In genomic region chr12:31323466-31324115, GRCh38 we compare ENCODE assay signal across 8 cellular contexts. TPM values are rescaled to one million over a fixed set of nuclear protein-coding genes. Genes with fewer than 3 reads are reported as not detected.
DNase-seq lines count a peak whose midpoint lies in the region; ATAC-seq and TF ChIP-seq lines count a peak whose summit lies in the region.

No MANE protein-coding gene starts in this region.

- intact Hi-C loops in colonic mucosa (cut with DNase I): no loop called here

- peak overlapping the region; percentile 79 for H2AFZ ChIP-seq in DND-41 (ENCODE audit: low read depth, low read length)

- ATAC-seq in DND-41 (ENCODE audit: insufficient read depth, low read depth) (peak; percentile 15), GM21381 (IDR thresholded peaks at IDR 0.05; ENCODE audit: unreplicated experiment) (peak; percentile 7)
- ATAC-seq in stimulated activated effector memory CD8-positive, alpha-beta T cell treated with anti-CD3 and anti-CD28 coated beads, Interleukin-12 subunit alpha, Interleukin-12 subunit beta, amount 100 ng/mL, for 72 hours: peak; percentile 31

- H3K4me2 ChIP-seq in DND-41 (ENCODE audit: insufficient read depth, low read length): peak overlapping the region; percentile 67

- H3K27me3 ChIP-seq in DND-41 (ENCODE audit: insufficient read depth, low read length, poor library complexity): peaks cover 3% of the 10 kb centered on the region
- no peaks in the 10 kb centered on the region for H3K27me3 ChIP-seq in colonic mucosa
- no peaks in the 10 kb centered on the region for H3K27me3 ChIP-seq in mononuclear cell (ENCODE audit: insufficient read depth, low read length)

- H3K27ac ChIP-seq in DND-41 (ENCODE audit: low read length) (peak overlapping the region; percentile 86), colonic mucosa (peak overlapping the region; percentile 93)

- peaks cover 45% of the 10 kb centered on the region for H3K4me1 Mint-ChIP-seq in stimulated activated effector memory CD8-positive, alpha-beta T cell treated with anti-CD3 and anti-CD28 coated beads, Interleukin-12 subunit alpha, Interleukin-12 subunit beta, amount 100 ng/mL, for 72 hours

- H4K20me1 ChIP-seq in DND-41 (ENCODE audit: insufficient read depth, low read length): peaks cover 44% of the 10 kb centered on the region

- H3K9ac ChIP-seq in DND-41 (ENCODE audit: low read depth, low read length): peak overlapping the region; percentile 89
- H3K9ac ChIP-seq in colonic mucosa (ENCODE audit: low read depth in 2 of 2, low read length in 2 of 2): peak overlapping the region; percentile 80 to 94

- no peak for TF ChIP-seq CTCF in DND-41 (IDR thresholded peaks at IDR 0.05; ENCODE audit: borderline replicate concordance, extremely low read depth, low read length, poor library complexity, severe bottlenecking)
- no peak for TF ChIP-seq CTCF in colonic mucosa (IDR thresholded peaks at IDR 0.05)

- H3K4me3 Mint-ChIP-seq in stimulated activated effector memory CD8-positive, alpha-beta T cell treated with anti-CD3 and anti-CD28 coated beads, Interleukin-12 subunit alpha, Interleukin-12 subunit beta, amount 100 ng/mL, for 72 hours: peak overlapping the region; percentile 89

- no peaks in the 10 kb centered on the region for H3K9me3 ChIP-seq in DND-41 (ENCODE audit: insufficient read depth, low read length, severe bottlenecking)
- no peaks in the 10 kb centered on the region for H3K9me3 ChIP-seq in colonic mucosa
- H3K9me3 ChIP-seq in mononuclear cell (ENCODE audit: low read depth, low read length): no peaks in the 10 kb centered on the region

- peak overlapping the region; percentile 95 for H3K27ac Mint-ChIP-seq in stimulated activated effector memory CD8-positive, alpha-beta T cell treated with anti-CD3 and anti-CD28 coated beads, Interleukin-12 subunit alpha, Interleukin-12 subunit beta, amount 100 ng/mL, for 72 hours

- H3K36me3 Mint-ChIP-seq in stimulated activated effector memory CD8-positive, alpha-beta T cell treated with anti-CD3 and anti-CD28 coated beads, Interleukin-12 subunit alpha, Interleukin-12 subunit beta, amount 100 ng/mL, for 72 hours: peaks cover 60% of the 10 kb centered on the region

- H3K4me3 ChIP-seq in DND-41 (ENCODE audit: low read depth in 1 of 2, low read length in 2 of 2) (peak overlapping the region; percentile 80 to 93), colonic mucosa (peak overlapping the region; percentile 80), mononuclear cell (ENCODE audit: low read length) (peak overlapping the region; percentile 62)

- H3K4me1 ChIP-seq in DND-41 (ENCODE audit: insufficient read depth, low read length) (peaks cover 58% of the 10 kb centered on the region), colonic mucosa (no peaks in the 10 kb centered on the region), mononuclear cell (ENCODE audit: insufficient read depth, low read length) (peaks cover 46% of the 10 kb centered on the region)

- no peak for DNase-seq in DND-41
- DNase-seq in KBM-7: peak; percentile 72
- DNase-seq in UCSD-AML1 (lab: John Stamatoyannopoulos, UW; ENCODE audit: unreplicated experiment): peak; percentile 71
- peak; percentile 65 for DNase-seq in colonic mucosa
- peak; percentile 40 to 83 for DNase-seq in stimulated activated effector memory CD8-positive, alpha-beta T cell treated with anti-CD3 and anti-CD28 coated beads, Interleukin-12 subunit alpha, Interleukin-12 subunit beta, amount 100 ng/mL, for 72 hours (ENCODE audit: low spot score in 2 of 2)
- DNase-seq in COLO829 (ENCODE audit: low spot score): no peak

- H3K79me2 ChIP-seq in DND-41 (ENCODE audit: insufficient read depth, low read length): peaks cover 73% of the 10 kb centered on the region

- H3K36me3 ChIP-seq in DND-41 (ENCODE audit: insufficient read depth, low read length) (peaks cover 7% of the 10 kb centered on the region; the same call in 1 of the 2 replicates), colonic mucosa (no peaks in the 10 kb centered on the region)

- in situ Hi-C loops in KBM-7 (cut with MboI; ENCODE audit: low pct_unique_long_range_greater_than_20kb, low sequenced_read_pairs): no loop called here

- H3K9me3 Mint-ChIP-seq in stimulated activated effector memory CD8-positive, alpha-beta T cell treated with anti-CD3 and anti-CD28 coated beads, Interleukin-12 subunit alpha, Interleukin-12 subunit beta, amount 100 ng/mL, for 72 hours: no peaks in the 10 kb centered on the region

RNA-seq across cellular contexts. Expression of gene SINHCAF, which starts 2.4 kb away (rescaled TPM):
- total RNA-seq in colonic mucosa (100 to 1,000 TPM in 1 of 2 donors, 10 to 100 TPM in 1; 58.9 to 107 TPM), mononuclear cell (109 TPM)

Comparison
In these comparisons a context has a peak if more than half of its experiments do, and no peak if none do; other contexts are left out.
1. DNase-seq: peak in KBM-7 (single experiment), UCSD-AML1 (single experiment), colonic mucosa (single experiment) and stimulated activated effector memory CD8-positive, alpha-beta T cell treated with anti-CD3 and anti-CD28 coated beads, Interleukin-12 subunit alpha, Interleukin-12 subunit beta, amount 100 ng/mL, for 72 hours (2 of 2); none in DND-41 (single experiment) and COLO829 (single experiment).
2. Peak in every context shown above with its lines, with median percentiles within 50 percentile points of each other: ATAC-seq and H3K4me3 ChIP-seq.